1 cellular context compared by ENCODE assay signal in genomic region chrX:119465555-119465954, GRCh38.
TF ChIP-seq lines count a peak whose summit lies in the region.

No MANE protein-coding gene starts in this region.

TF ChIP-seq in HEK293, 187 proteins besides CTCF, POLR2A, EP300 and RAD21 (continued from another document):
- TF ChIP-seq ZNF513 (tag by site-specific recombination; IDR thresholded peaks at IDR 0.05), result peak; percentile 86
TF ChIP-seq in HEK293: peak in this region for 1.
